13 cellular contexts compared by ENCODE assay signal in the genomic region with DNA sequence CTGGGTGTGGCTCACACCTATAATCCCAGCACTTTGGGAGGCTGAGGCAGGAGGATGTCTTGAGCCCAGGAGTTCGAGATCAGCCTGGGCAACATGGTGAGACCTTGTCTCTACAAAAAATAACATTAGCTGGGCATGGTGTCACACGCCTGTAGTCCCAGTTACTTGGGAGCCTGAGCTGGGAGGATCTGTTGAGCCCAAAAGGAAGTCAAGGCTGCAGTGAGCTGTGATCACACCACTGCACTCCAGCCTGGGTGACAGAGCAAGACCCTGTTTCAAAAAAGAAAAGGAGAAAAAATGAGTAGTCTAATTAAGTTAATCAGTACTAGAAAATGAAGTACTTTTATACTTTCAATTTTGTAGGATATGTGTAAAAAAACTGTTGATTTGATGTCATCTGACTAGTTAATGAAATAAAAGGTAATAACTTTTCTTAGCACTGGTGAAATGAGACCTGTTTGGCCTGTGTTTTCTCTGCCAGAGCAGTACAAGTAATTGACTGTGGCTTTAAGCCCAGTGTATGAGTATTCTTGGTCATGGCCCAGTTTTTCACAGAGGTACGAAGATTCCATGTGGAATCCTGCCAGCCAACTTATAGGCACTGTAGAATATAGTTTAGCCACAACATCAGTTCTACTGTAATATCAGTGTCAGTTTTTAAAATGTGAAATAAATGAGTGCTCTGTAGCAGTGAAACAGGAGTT. TPM values are rescaled to one million over a fixed set of nuclear protein-coding genes. Genes with fewer than 3 reads are reported as not detected.
DNase-seq lines count a peak whose midpoint lies in the region; ATAC-seq and TF ChIP-seq lines count a peak whose summit lies in the region.
"Had no signal": no experiment of that assay in that cellular context is flagged by ENCODE, and none has a peak within 500 bp of the region (broad histone marks: within the 10 kb centered on the region; RNA-seq: fewer than 3 reads in every experiment).

No MANE protein-coding gene starts in this region.

- ATAC-seq in T-helper 17 cell (no peak), HG03095 (IDR thresholded peaks at IDR 0.05; ENCODE audit: unreplicated experiment) (no peak), HG03520 (IDR thresholded peaks at IDR 0.05; ENCODE audit: unreplicated experiment) (no peak)
- ATAC-seq: Panc1; stimulated activated naive CD8-positive, alpha-beta T cell treated with anti-CD3 and anti-CD28 coated beads, Interleukin-15, Interleukin-2, amounts not matched to agents 100 U/mL and 50 U/mL, for 24 hours; WTC11 had no signal

- H3K4me3 Mint-ChIP-seq in T-helper 2 cell treated with Interferon-gamma antibody and Interleukin-4, amounts not matched to agents 5 μg/mL and 100 μg/mL, for 36 hours = no peak overlapping the region
- no peak overlapping the region for H3K4me3 Mint-ChIP-seq in T-helper 17 cell
- no peak overlapping the region for H3K4me3 Mint-ChIP-seq in glutamatergic neuron (ENCODE audit: unreplicated experiment)
- H3K4me3 Mint-ChIP-seq: WTC11 had no signal

- no peaks in the 10 kb centered on the region for H3K27me3 Mint-ChIP-seq in T-helper 2 cell treated with Interferon-gamma antibody and Interleukin-4, amounts not matched to agents 5 μg/mL and 100 μg/mL, for 36 hours (ENCODE audit: low read depth)
- H3K27me3 Mint-ChIP-seq in T-helper 17 cell = no peaks in the 10 kb centered on the region
- no peaks in the 10 kb centered on the region for H3K27me3 Mint-ChIP-seq in glutamatergic neuron (ENCODE audit: unreplicated experiment)

- no peaks in the 10 kb centered on the region for H3K9me3 ChIP-seq in T-helper 17 cell (ENCODE audit: control insufficient read depth, low read length, poor library complexity, severe bottlenecking)

- TF ChIP-seq CTCF in glutamatergic neuron (IDR thresholded peaks at IDR 0.05; ENCODE audit: partially characterized antibody, unreplicated experiment) = no peak

- H3K36me3 Mint-ChIP-seq in T-helper 2 cell treated with Interferon-gamma antibody and Interleukin-4, amounts not matched to agents 5 μg/mL and 100 μg/mL, for 36 hours (ENCODE audit: low read depth) = peaks cover 22% of the 10 kb centered on the region
- H3K36me3 Mint-ChIP-seq in T-helper 17 cell (ENCODE audit: low read depth) (peaks cover 6% of the 10 kb centered on the region), glutamatergic neuron (ENCODE audit: unreplicated experiment) (no peaks in the 10 kb centered on the region)
- H3K36me3 Mint-ChIP-seq: WTC11 had no signal

- H3K4me1 Mint-ChIP-seq in T-helper 2 cell treated with Interferon-gamma antibody and Interleukin-4, amounts not matched to agents 5 μg/mL and 100 μg/mL, for 36 hours (ENCODE audit: low read depth) = peaks cover 25% of the 10 kb centered on the region
- peaks cover 62% of the 10 kb centered on the region for H3K4me1 Mint-ChIP-seq in T-helper 17 cell
- peaks cover 2% of the 10 kb centered on the region for H3K4me1 Mint-ChIP-seq in glutamatergic neuron (ENCODE audit: low read depth, unreplicated experiment)

- H3K9me3 Mint-ChIP-seq in T-helper 2 cell treated with Interferon-gamma antibody and Interleukin-4, amounts not matched to agents 5 μg/mL and 100 μg/mL, for 36 hours = no peaks in the 10 kb centered on the region
- no peaks in the 10 kb centered on the region for H3K9me3 Mint-ChIP-seq in glutamatergic neuron (ENCODE audit: unreplicated experiment)
- H3K9me3 Mint-ChIP-seq: WTC11 had no signal

- peak overlapping the region; percentile 38 for H3K27ac Mint-ChIP-seq in T-helper 2 cell treated with Interferon-gamma antibody and Interleukin-4, amounts not matched to agents 5 μg/mL and 100 μg/mL, for 36 hours
- peak overlapping the region; percentile 72 for H3K27ac Mint-ChIP-seq in T-helper 17 cell
- no peak overlapping the region for H3K27ac Mint-ChIP-seq in glutamatergic neuron (ENCODE audit: unreplicated experiment)
- H3K27ac Mint-ChIP-seq: WTC11 had no signal

- no peak for DNase-seq in T-helper 2 cell treated with Interferon-gamma antibody and Interleukin-4, amounts not matched to agents 5 μg/mL and 100 μg/mL, for 36 hours (ENCODE audit: low spot score)
- DNase-seq in T-helper 2 cell (no peak), T-helper 17 cell (no peak), fibroblast of gingiva (ENCODE audit: low read depth) (peak; percentile 30), renal cortical epithelial cell (ENCODE audit: low read depth) (peak; percentile 22), glutamatergic neuron (no peak)
- DNase-seq: ACHN; NCI-H2081 treated with DMSO at 0.1 percent for 48 hours; stimulated activated naive CD8-positive, alpha-beta T cell treated with anti-CD3 and anti-CD28 coated beads, Interleukin-15, Interleukin-2, amounts not matched to agents 100 U/mL and 50 U/mL, for 24 hours had no signal

RNA-seq across cellular contexts. Expression of a gene that starts 35.8 kb away (rescaled TPM):
- total RNA-seq in T-helper 17 cell (10 to 100 TPM; 36.2 to 55.6 TPM), renal cortical epithelial cell (30.2 and 32.3 TPM in 2 replicates), glutamatergic neuron (ENCODE audit: unreplicated experiment) (31.0 TPM)

Comparison
In these comparisons a context has a peak if more than half of its experiments do, and no peak if none do; other contexts are left out.
1. DNase-seq: peak in fibroblast of gingiva (single experiment) and renal cortical epithelial cell (single experiment); none in T-helper 2 cell treated with Interferon-gamma antibody and Interleukin-4, amounts not matched to agents 5 μg/mL and 100 μg/mL, for 36 hours (single experiment), T-helper 2 cell (0 of 5), T-helper 17 cell (0 of 3) and glutamatergic neuron (single experiment).